ENCODE assay signal across 10 cellular contexts in the genomic region with DNA sequence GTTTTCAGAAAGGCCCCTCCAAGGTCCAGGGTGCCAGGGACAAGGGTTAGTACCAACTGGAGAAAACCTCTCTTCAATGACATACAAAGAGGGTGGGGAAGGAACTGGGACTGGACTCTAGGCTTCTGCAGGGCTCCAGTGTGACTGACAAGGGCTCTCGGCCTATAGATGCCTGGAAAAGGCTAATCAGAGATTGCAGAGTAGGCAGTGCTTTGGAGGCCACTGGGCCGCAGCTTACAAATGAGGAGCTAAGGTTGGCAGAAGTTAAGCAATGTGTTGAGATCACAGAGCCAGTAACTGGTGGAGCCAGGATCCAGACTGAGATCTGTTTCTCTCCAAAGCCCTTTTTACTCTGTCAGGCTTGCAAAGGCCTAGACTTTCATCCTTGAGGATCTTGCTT. TPM values are rescaled to one million over a fixed set of nuclear protein-coding genes. Genes with fewer than 3 reads are reported as not detected.
DNase-seq lines count a peak whose midpoint lies in the region; ATAC-seq, FAIRE-seq and TF ChIP-seq lines count a peak whose summit lies in the region.
"Had no signal": no experiment of that assay in that cellular context is flagged by ENCODE, and none has a peak within 500 bp of the region (broad histone marks: within the 10 kb centered on the region; RNA-seq: fewer than 3 reads in every experiment).

No MANE protein-coding gene starts in this region.

- TF ChIP-seq CTCF in CD14-positive monocyte (IDR thresholded peaks at IDR 0.05) = no peak
- no peak for TF ChIP-seq CTCF in MM.1S (IDR thresholded peaks at IDR 0.05; ENCODE audit: low read length)
- TF ChIP-seq CTCF in HFFc6 (IDR thresholded peaks at IDR 0.05) = no peak

- DNase-seq in CD14-positive monocyte (ENCODE audit: low spot score) = no peak
- DNase-seq in NOMO-1 treated with DMSO at 0.1 percent for 48 hours (lab: John Stamatoyannopoulos, UW; ENCODE audit: unreplicated experiment) = peak; percentile 91
- peak; percentile 71 for DNase-seq in fibroblast of gingiva (ENCODE audit: low read depth)
- DNase-seq in naive thymus-derived CD8-positive, alpha-beta T cell = no peak
- DNase-seq in small intestine = no peak
- no peak for DNase-seq in MM.1S
- no peak for DNase-seq in HFFc6
- DNase-seq: activated CD4-positive, alpha-beta T cell treated with anti-CD3 and anti-CD28 coated beads for 48 hours; pancreas had no signal

- H3K27ac Mint-ChIP-seq in CD14-positive monocyte = peak overlapping the region in 6 of 7 donors; percentile 10 to 79 (median 66)
- H3K27ac Mint-ChIP-seq in naive thymus-derived CD8-positive, alpha-beta T cell = peak overlapping the region in 7 of 10 donors; percentile 22 to 92 (median 58)
- no peak overlapping the region for H3K27ac Mint-ChIP-seq in HFFc6

- peaks cover 0 to 2% of the 10 kb centered on the region in 2 donors for H3K36me3 Mint-ChIP-seq in CD14-positive monocyte
- H3K36me3 Mint-ChIP-seq in naive thymus-derived CD8-positive, alpha-beta T cell = peaks cover 0 to 9% (median 0%) of the 10 kb centered on the region in 3 donors
- H3K36me3 Mint-ChIP-seq in HFFc6 (ENCODE audit: low read depth) = no peaks in the 10 kb centered on the region

- H3K27ac ChIP-seq in small intestine (ENCODE audit: low read depth in 1 of 2, low read length in 1 of 2) = no peak overlapping the region
- H3K27ac ChIP-seq in MM.1S (ENCODE audit: low read length) = no peak overlapping the region
- H3K27ac ChIP-seq: pancreas had no signal

- H3K4me1 ChIP-seq in small intestine (ENCODE audit: control insufficient read depth in 2 of 2, insufficient read depth in 1 of 2, low read depth in 1 of 2, low read length in 1 of 2) (no peaks in the 10 kb centered on the region), MM.1S (ENCODE audit: low read length) (no peaks in the 10 kb centered on the region)

- ATAC-seq in naive thymus-derived CD8-positive, alpha-beta T cell = no peak
- no peak for ATAC-seq in HG03095 (IDR thresholded peaks at IDR 0.05; ENCODE audit: unreplicated experiment)

- intact Hi-C loops in CD14-positive monocyte (cut with micrococcal nuclease) = loop anchor here in 1 of 2 donors (10.0 kb wide), 1 partner anchor 215 kb away; a partner anchor contains a TSS

- H3K27me3 Mint-ChIP-seq in CD14-positive monocyte (ENCODE audit: low read depth in 3 of 3) = peaks cover 4 to 7% (median 5%) of the 10 kb centered on the region in 3 donors
- no peaks in the 10 kb centered on the region for H3K27me3 Mint-ChIP-seq in naive thymus-derived CD8-positive, alpha-beta T cell
- H3K27me3 Mint-ChIP-seq in HFFc6 (ENCODE audit: insufficient read depth) = peaks cover 21% of the 10 kb centered on the region

- no peak overlapping the region for H3K4me2 ChIP-seq in MM.1S (ENCODE audit: low read depth, low read length)

- H3K9ac ChIP-seq in MM.1S (ENCODE audit: low read length) = no peak overlapping the region

- H3K4me1 Mint-ChIP-seq in CD14-positive monocyte (peaks cover 98% of the 10 kb centered on the region), HFFc6 (ENCODE audit: low read depth) (peaks cover 23% of the 10 kb centered on the region)
- H3K4me1 Mint-ChIP-seq in naive thymus-derived CD8-positive, alpha-beta T cell = peaks cover 36 to 87% (median 70%) of the 10 kb centered on the region in 4 donors

- no peak for FAIRE-seq in small intestine (lab: Jason Lieb, UNC)
- FAIRE-seq: pancreas had no signal

- H3K4me3 ChIP-seq in small intestine (ENCODE audit: low read depth in 1 of 2, low read length in 2 of 2) = no peak overlapping the region
- H3K4me3 ChIP-seq in MM.1S (ENCODE audit: low read length) = no peak overlapping the region

- no peaks in the 10 kb centered on the region for H3K79me2 ChIP-seq in MM.1S (ENCODE audit: low read length)

- POLR2A ChIA-PET in naive thymus-derived CD8-positive, alpha-beta T cell (lab: Charles Lee) = interaction anchor here (1.3 to 1.6 kb wide), 3 partner anchors 8 to 9 kb away, joined by 5 to 8 read pairs (median 5); no protein-coding TSS in a partner anchor

- no peaks in the 10 kb centered on the region for H4K20me1 ChIP-seq in MM.1S (ENCODE audit: insufficient read depth, low read length)

- peak overlapping the region in 1 of 2 donors; percentile 3 for H3K4me3 Mint-ChIP-seq in CD14-positive monocyte
- peak overlapping the region in 1 of 10 donors; percentile 11 for H3K4me3 Mint-ChIP-seq in naive thymus-derived CD8-positive, alpha-beta T cell
- H3K4me3 Mint-ChIP-seq in HFFc6 = no peak overlapping the region

- H3K9me2 ChIP-seq in MM.1S (replicated peaks; ENCODE audit: insufficient read depth, low read length) = no peaks in the 10 kb centered on the region

- H3K9me3 Mint-ChIP-seq in CD14-positive monocyte = peaks cover 0 to 4% (median 0%) of the 10 kb centered on the region in 7 donors
- H3K9me3 Mint-ChIP-seq in naive thymus-derived CD8-positive, alpha-beta T cell = no peaks in the 10 kb centered on the region
- H3K9me3 Mint-ChIP-seq in HFFc6 = no peaks in the 10 kb centered on the region

- H3F3A ChIP-seq in MM.1S (ENCODE audit: insufficient read depth, low read length) = no peaks in the 10 kb centered on the region

- no peak overlapping the region for H2AFZ ChIP-seq in MM.1S (ENCODE audit: low read length)

- WGBS in small intestine, 3 donors = 86 to 93% (median 90%) methylated on average over 2 of the region's 2 CpGs

- no peaks in the 10 kb centered on the region for H3K27me3 ChIP-seq in small intestine (ENCODE audit: control insufficient read depth in 2 of 2, insufficient read depth in 2 of 2, low read length in 2 of 2)
- peaks cover 43% of the 10 kb centered on the region for H3K27me3 ChIP-seq in MM.1S (replicated peaks; ENCODE audit: insufficient read depth, low read length)
- H3K27me3 ChIP-seq: pancreas had no signal

- H3K36me3 ChIP-seq in small intestine (ENCODE audit: control insufficient read depth in 2 of 2, insufficient read depth in 2 of 2, low read length in 2 of 2) (no peaks in the 10 kb centered on the region), MM.1S (replicated peaks; ENCODE audit: insufficient read depth, low read length) (no peaks in the 10 kb centered on the region)
- H3K36me3 ChIP-seq: pancreas had no signal

- H3K9me3 ChIP-seq in small intestine (ENCODE audit: control insufficient read depth, low read depth) (no peaks in the 10 kb centered on the region), MM.1S (replicated peaks; ENCODE audit: insufficient read depth, low read length) (no peaks in the 10 kb centered on the region)
- H3K9me3 ChIP-seq: pancreas had no signal

RNA-seq across cellular contexts. Expression of a gene that starts 7.4 kb away (rescaled TPM):
- polyA plus RNA-seq in CD14-positive monocyte (10 to 100 TPM; 30.4 to 33.4 TPM), small intestine (100 to 1,000 TPM in 2 of 3 donors, 10 to 100 TPM in 1; 90.1 to 122 (median 117) TPM)
- 100 to 1,000 TPM; 234 to 243 TPM for total RNA-seq in naive thymus-derived CD8-positive, alpha-beta T cell
- polyA plus RNA-seq in naive thymus-derived CD8-positive, alpha-beta T cell = 10 to 100 TPM; 47.1 to 71.0 (median 52.5) TPM
- total RNA-seq in HFFc6 (2021; fragmentation: NEBNext Ultra II Directional; extraction: Animal tissue kit (Norgen Biotek cat#: 25700)) = 10 to 100 TPM; 40.4 to 49.8 (median 46.2) TPM

RNA-seq across cellular contexts. Expression of a gene that starts 41.7 kb away (rescaled TPM):
- not detected for polyA plus RNA-seq in CD14-positive monocyte
- total RNA-seq in naive thymus-derived CD8-positive, alpha-beta T cell = 1 to 10 TPM; 7.2 to 8.0 TPM
- polyA plus RNA-seq in naive thymus-derived CD8-positive, alpha-beta T cell = under 1 TPM in 1 of 3 donors, not detected in 2; 0.52 TPM
- 100 to 1,000 TPM; 206 to 356 (median 246) TPM for polyA plus RNA-seq in small intestine
- total RNA-seq in HFFc6 (2021; fragmentation: NEBNext Ultra II Directional; extraction: Animal tissue kit (Norgen Biotek cat#: 25700)) = 10 to 100 TPM in 5 of 6 experiments, 1 to 10 TPM in 1; 9.7 to 22.9 (median 18.9) TPM

RNA-seq across cellular contexts. Expression of a gene that starts 51.8 kb away (rescaled TPM):
- under 1 TPM in 1 of 2 donors, not detected in 1; 0.15 TPM for polyA plus RNA-seq in CD14-positive monocyte
- under 1 TPM; 0.25 to 0.73 TPM for total RNA-seq in naive thymus-derived CD8-positive, alpha-beta T cell
- under 1 TPM in 2 of 3 donors, not detected in 1; 0.16 to 0.18 TPM for polyA plus RNA-seq in naive thymus-derived CD8-positive, alpha-beta T cell
- 1 to 10 TPM in 2 of 3 donors, not detected in 1; 3.1 to 7.8 TPM for polyA plus RNA-seq in small intestine
- total RNA-seq in HFFc6 (2021; fragmentation: NEBNext Ultra II Directional; extraction: Animal tissue kit (Norgen Biotek cat#: 25700)) = not detected

Comparison
In these comparisons a context has a peak if more than half of its experiments do, and no peak if none do; other contexts are left out.
1. DNase-seq: peak in NOMO-1 treated with DMSO at 0.1 percent for 48 hours (single experiment) and fibroblast of gingiva (single experiment); none in CD14-positive monocyte (single experiment), naive thymus-derived CD8-positive, alpha-beta T cell (0 of 10), small intestine (single experiment), MM.1S (single experiment) and HFFc6 (single experiment).
2. RNA of a gene that starts 41.7 kb away (polyA plus RNA-seq): 206 to 356 TPM in small intestine; 0.52 TPM in naive thymus-derived CD8-positive, alpha-beta T cell and not detected in CD14-positive monocyte; every median in the first group is over 100 times any median in the second.